19 cellular contexts compared by ENCODE assay signal in the genomic region with DNA sequence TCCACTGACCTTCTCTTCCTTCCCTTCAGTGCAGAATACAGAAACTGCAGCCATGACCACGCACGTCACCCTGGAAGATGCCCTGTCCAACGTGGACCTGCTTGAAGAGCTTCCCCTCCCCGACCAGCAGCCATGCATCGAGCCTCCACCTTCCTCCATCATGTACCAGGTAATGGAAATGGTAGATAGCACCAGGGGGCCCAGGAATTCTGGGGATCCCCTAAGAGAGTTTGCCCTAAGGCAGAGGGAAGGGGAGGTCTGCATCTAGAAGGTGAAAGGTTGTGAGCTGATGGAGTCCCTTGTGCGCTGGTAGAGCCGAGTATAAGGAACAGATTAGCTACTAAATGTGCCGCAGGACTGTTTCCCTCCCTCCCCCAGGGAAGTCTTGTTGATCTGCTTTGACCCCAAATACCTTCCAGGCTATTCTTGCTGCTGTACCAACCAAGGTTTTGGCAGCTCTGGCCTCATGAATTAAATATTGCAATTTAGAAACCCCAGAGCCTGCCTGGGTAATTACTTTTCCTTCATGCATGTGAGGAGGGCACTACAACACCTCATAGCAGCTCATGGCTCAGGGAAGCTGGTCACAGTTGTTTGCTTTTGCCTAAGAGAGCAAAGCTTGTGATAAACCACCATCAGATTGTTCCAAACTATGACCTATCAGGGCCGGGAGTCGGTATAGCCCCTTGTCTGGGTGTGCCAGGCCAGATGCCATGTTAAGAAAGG. TPM values are rescaled to one million over a fixed set of nuclear protein-coding genes. Genes with fewer than 3 reads are reported as not detected.
DNase-seq lines count a peak whose midpoint lies in the region; ATAC-seq, FAIRE-seq and TF ChIP-seq lines count a peak whose summit lies in the region.
"Had no signal": no experiment of that assay in that cellular context is flagged by ENCODE, and none has a peak within 500 bp of the region (broad histone marks: within the 10 kb centered on the region; RNA-seq: fewer than 3 reads in every experiment).

No MANE protein-coding gene starts in this region.

- no peak overlapping the region for H3K9ac ChIP-seq in liver (ENCODE audit: low read depth in 1 of 2, low read length in 2 of 2)
- no peak overlapping the region for H3K9ac ChIP-seq in HepG2 (ENCODE audit: insufficient read depth, low read depth, low read length)

- FAIRE-seq in HepG2 (lab: Jason Lieb, UNC) = no peak

- CTCF ChIA-PET in HepG2 (lab: Yijun Ruan, JAX; ENCODE audit: low intra/inter-chr PET ratio, low total read pairs) = no interaction called here

- ATAC-seq in HepG2 (no peak), HG03196 (IDR thresholded peaks at IDR 0.05; ENCODE audit: unreplicated experiment) (no peak), GM18867 (IDR thresholded peaks at IDR 0.05; ENCODE audit: unreplicated experiment) (no peak)
- ATAC-seq: activated CD4-positive, alpha-beta T cell treated with anti-CD3 and anti-CD28 coated beads for 36 hours had no signal

- POLR2A ChIA-PET in HepG2 (lab: Yijun Ruan, JAX) = no interaction called here

- no peak for DNase-seq in HepG2 (ENCODE audit: low spot score)
- no peak for DNase-seq in dorsolateral prefrontal cortex
- DNase-seq in medulla oblongata (ENCODE audit: extremely low spot score) = peak; percentile 26
- no peak for DNase-seq in NCI-H774 (lab: John Stamatoyannopoulos, UW)
- DNase-seq in SKM-1 treated with dmso at 0.1 percent for 144 hours (lab: John Stamatoyannopoulos, UW; ENCODE audit: unreplicated experiment) = no peak
- DNase-seq: activated CD4-positive, alpha-beta T cell treated with anti-CD3 and anti-CD28 coated beads for 36 hours; activated naive CD8-positive, alpha-beta T cell treated with anti-CD3 and anti-CD28 coated beads, Interleukin-2, amount 10 ng/mL, durations not matched to agents 7 days and 5 days; DND-41; effector CD8-positive, alpha-beta T cell; esophagus squamous epithelium; glutamatergic neuron; mesenchymal stem cell; NCI-H1436 treated with DMSO at 0.1 percent for 48 hours; nephron progenitor cell; psoas muscle; stimulated activated naive CD4-positive, alpha-beta T cell treated with Interleukin-2 at 50 U/mL for 16 hours had no signal

- 0 out of 2 replicates have a peak, but pooled peaks cover 6% of the 10 kb centered on the region for H4K20me1 ChIP-seq in HepG2 (ENCODE audit: insufficient read depth, low read length)

- H3K9me3 ChIP-seq in liver (ENCODE audit: control insufficient read depth in 4 of 4, low read length in 3 of 4) = no peaks in the 10 kb centered on the region
- H3K9me3 ChIP-seq in HepG2 (ENCODE audit: low read length) = no peaks in the 10 kb centered on the region
- H3K9me3 ChIP-seq: esophagus squamous epithelium, psoas muscle had no signal

- no peak overlapping the region for H3K4me2 ChIP-seq in HepG2 (ENCODE audit: low read depth, low read length)

- TF ChIP-seq CTCF in liver (IDR thresholded peaks at IDR 0.05; ENCODE audit: low read depth, low read length, missing input control) = no peak
- no peak for TF ChIP-seq CTCF in HepG2 (CRISPR knock-in tag; IDR thresholded peaks at IDR 0.05)
- TF ChIP-seq CTCF in dorsolateral prefrontal cortex (IDR thresholded peaks at IDR 0.05 in 54 of 56, conservative IDR thresholded peaks at IDR 0.05 in 2 of 56; ENCODE audit: low read depth in 1 of 56, partially characterized antibody in 56 of 56) = no peak

- H3K36me3 ChIP-seq in liver (ENCODE audit: control insufficient read depth in 4 of 4, insufficient read depth in 3 of 4, low read depth in 1 of 4, low read length in 3 of 4) (no peaks in the 10 kb centered on the region), HepG2 (replicated peaks in 1 of 2; ENCODE audit: control insufficient read depth in 1 of 2, insufficient read depth in 2 of 2, low read length in 2 of 2) (peaks cover 7 to 8% of the 10 kb centered on the region in 2 experiments; a peak in 3 of 5 replicates)

- H3K4me3 ChIP-seq in liver (ENCODE audit: low read depth in 1 of 3, low read length in 3 of 3) (no peak overlapping the region), HepG2 (replicated peaks in 1 of 3; ENCODE audit: insufficient read depth in 1 of 3, low read depth in 2 of 3, low read length in 3 of 3) (no peak overlapping the region), dorsolateral prefrontal cortex (peak overlapping the region in 1 of 59 donors; percentile 11)
- H3K4me3 ChIP-seq: esophagus squamous epithelium, psoas muscle had no signal

- in situ Hi-C loops in HepG2 (cut with HindIII; ENCODE audit: extremely low pct_ligation_motif_present, low pct_unique_long_range_greater_than_20kb) = no loop called here

- TF ChIP-seq RAD21 in liver (IDR thresholded peaks at IDR 0.05) (no peak), HepG2 (CRISPR knock-in tag; IDR thresholded peaks at IDR 0.05) (no peak)

- no peak for TF ChIP-seq POLR2A in HepG2 (IDR thresholded peaks at IDR 0.05; ENCODE audit: insufficient read depth in 1 of 2, low read depth in 2 of 2, low read length in 2 of 2)

- H2AFZ ChIP-seq in HepG2 (ENCODE audit: low read length) = no peak overlapping the region

- TF ChIP-seq EP300 in HepG2 (IDR thresholded peaks at IDR 0.05; ENCODE audit: low read depth in 2 of 2, low read length in 2 of 2) (no peak), HepG2 (CRISPR knock-in tag; IDR thresholded peaks at IDR 0.05; ENCODE audit: borderline replicate concordance) (no peak)

- H3K4me1 ChIP-seq in liver (ENCODE audit: control insufficient read depth in 4 of 4, insufficient read depth in 4 of 4, low read length in 3 of 4) (peaks cover 7 to 45% (median 29%) of the 10 kb centered on the region in 4 donors), HepG2 (ENCODE audit: insufficient read depth, low read length) (peaks cover 38% of the 10 kb centered on the region)
- H3K4me1 ChIP-seq: esophagus squamous epithelium had no signal

- H3K27ac ChIP-seq in liver (ENCODE audit: low read depth in 1 of 2, low read length in 2 of 2) = peak overlapping the region; percentile 36 to 48
- H3K27ac ChIP-seq in HepG2 (ENCODE audit: extremely low read length, insufficient read depth, low read length) = no peak overlapping the region
- peak overlapping the region in 41 of 59 donors; percentile 3 to 76 (median 42) for H3K27ac ChIP-seq in dorsolateral prefrontal cortex
- H3K27ac ChIP-seq: esophagus squamous epithelium, psoas muscle had no signal

- H3K27me3 ChIP-seq in liver (ENCODE audit: control insufficient read depth in 4 of 4, insufficient read depth in 4 of 4, low read length in 3 of 4) (no peaks in the 10 kb centered on the region), HepG2 (ENCODE audit: control insufficient read depth in 1 of 2, insufficient read depth in 2 of 2, low read length in 2 of 2) (no peaks in the 10 kb centered on the region), dorsolateral prefrontal cortex (no peaks in the 10 kb centered on the region)
- H3K27me3 ChIP-seq: esophagus squamous epithelium had no signal

- BruUV-seq in HepG2 (replicated peaks; lab: Mats Ljungman, UMichigan) = no TSS peak

- peaks cover 4% of the 10 kb centered on the region for H3K79me2 ChIP-seq in HepG2 (ENCODE audit: insufficient read depth, low read length)

- intact Hi-C loops in HepG2 (cut with micrococcal nuclease; ENCODE audit: unreplicated experiment) (no loop called here), dorsolateral prefrontal cortex (cut with DNase I) (no loop called here)

- 84% methylated on average over 10 of the region's 10 CpGs for WGBS in liver
- WGBS in HepG2 (ENCODE audit: low lambda C conversion rate) = over 99% methylated on average over 8 of the region's 10 CpGs

TF ChIP-seq in liver, 16 proteins besides CTCF, POLR2A, EP300 and RAD21 (continues in another document):
- TF ChIP-seq, protein P1, sequence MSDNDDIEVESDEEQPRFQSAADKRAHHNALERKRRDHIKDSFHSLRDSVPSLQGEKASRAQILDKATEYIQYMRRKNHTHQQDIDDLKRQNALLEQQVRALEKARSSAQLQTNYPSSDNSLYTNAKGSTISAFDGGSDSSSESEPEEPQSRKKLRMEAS (IDR thresholded peaks at IDR 0.05) = peak; percentile 18
- peak in 1 of 2 donors; percentile 47 for TF ChIP-seq RXRA (IDR thresholded peaks at IDR 0.05)

RNA-seq across cellular contexts. Expression of a gene that starts 19.6 kb away (rescaled TPM):
- total RNA-seq in liver = 10 to 100 TPM; 12.6 to 34.1 TPM
- 10 to 100 TPM; 22.3 to 38.9 TPM for polyA plus RNA-seq in liver
- total RNA-seq in HepG2 (2016; rRNA removed; fragmentation: Illumina TruSeq; extraction: Trizol) = 30.3 and 40.2 TPM in 2 replicates
- 13.4 and 13.7 TPM in 2 replicates for total RNA-seq in HepG2 (2016; cell fraction: cytosol; rRNA removed; fragmentation: Illumina TruSeq; extraction: Trizol; ENCODE audit: low read depth)
- total RNA-seq in HepG2 (2016; cell fraction: insoluble cytoplasmic fraction; rRNA removed; fragmentation: Illumina TruSeq; extraction: Trizol) = 28.6 and 32.7 TPM in 2 replicates
- 33.5 TPM in 2 replicates for total RNA-seq in HepG2 (2016; cell fraction: membrane; rRNA removed; fragmentation: Illumina TruSeq; extraction: Trizol)
- 25.4 and 29.9 TPM in 2 replicates for total RNA-seq in HepG2 (2016; cell fraction: nucleus; rRNA removed; fragmentation: Illumina TruSeq; extraction: Trizol)
- polyA plus RNA-seq in HepG2 (2011; rRNA removed) = 22.5 and 22.6 TPM in 2 replicates
- 20.3 and 24.1 TPM in 2 replicates for polyA plus RNA-seq in HepG2 (2011; cell fraction: cytosol; rRNA removed)
- 61.6 and 72.0 TPM in 2 replicates for polyA plus RNA-seq in HepG2 (2011; cell fraction: nucleus; rRNA removed)
- polyA plus RNA-seq in HepG2 (2012) = 43.3 and 45.5 TPM in 2 replicates
- polyA plus RNA-seq in HepG2 (2016; cell fraction: cytosol; fragmentation: Illumina TruSeq; extraction: Trizol; ENCODE audit: low read depth) = 14.6 and 15.8 TPM in 2 replicates
- polyA plus RNA-seq in HepG2 (2016; cell fraction: insoluble cytoplasmic fraction; fragmentation: Illumina TruSeq; extraction: Trizol; ENCODE audit: low read depth) = 39.1 and 48.8 TPM in 2 replicates
- polyA plus RNA-seq in HepG2 (2016; cell fraction: membrane; fragmentation: Illumina TruSeq; extraction: Trizol; ENCODE audit: low read depth) = 33.6 and 33.7 TPM in 2 replicates
- polyA plus RNA-seq in HepG2 (2016; cell fraction: nucleus; fragmentation: Illumina TruSeq; extraction: Trizol; ENCODE audit: insufficient read depth, low read depth) = 31.7 and 39.3 TPM in 2 replicates
- polyA minus RNA-seq in HepG2 (2011; rRNA and poly(A)+ RNA removed; ENCODE audit: low replicate concordance) = 17.9 and 70.5 TPM in 2 replicates
- 16.3 and 22.5 TPM in 2 replicates for polyA minus RNA-seq in HepG2 (2011; cell fraction: cytosol; rRNA and poly(A)+ RNA removed)
- polyA minus RNA-seq in HepG2 (2011; cell fraction: nucleus; rRNA and poly(A)+ RNA removed) = 55.0 and 64.3 TPM in 2 replicates
- 100 to 1,000 TPM; 150 to 487 (median 373) TPM for total RNA-seq in dorsolateral prefrontal cortex
